12 cellular contexts compared by ENCODE assay signal in genomic region chr5:149133795-149134777, GRCh38. TPM values are rescaled to one million over a fixed set of nuclear protein-coding genes. Genes with fewer than 3 reads are reported as not detected.
A peak's percentile ranks its signal among the peaks of the same experiment; 100 is the strongest.
DNase-seq lines count a peak whose midpoint lies in the region; ATAC-seq and TF ChIP-seq lines count a peak whose summit lies in the region.
"Had no signal": no experiment of that assay in that cellular context is flagged by ENCODE, and none has a peak within 500 bp of the region (broad histone marks: within the 10 kb centered on the region; RNA-seq: fewer than 3 reads in every experiment).

No MANE protein-coding gene starts in this region.

- no peak overlapping the region for H3K4me2 ChIP-seq in mesenchymal stem cell (ENCODE audit: low read length, poor library complexity, severe bottlenecking)

- H2BK15ac ChIP-seq in mesenchymal stem cell (ENCODE audit: low read depth, poor library complexity, severe bottlenecking): peak overlapping the region; percentile 52

- TF ChIP-seq CTCF in AG09309 (IDR thresholded peaks at IDR 0.05; ENCODE audit: control insufficient read depth, insufficient read depth, low read depth, low read length, missing control alignments) (no peak), choroid plexus epithelial cell (conservative IDR thresholded peaks at IDR 0.05; ENCODE audit: low read depth, low read length) (no peak)

- H3K27me3 ChIP-seq in MG63: no peaks in the 10 kb centered on the region
- H3K27me3 ChIP-seq in mesenchymal stem cell (ENCODE audit: control insufficient read depth in 1 of 2, insufficient read depth in 1 of 2, low read length in 2 of 2): no peaks in the 10 kb centered on the region

- peaks cover 4% of the 10 kb centered on the region for H3K4me1 ChIP-seq in mesenchymal stem cell (ENCODE audit: control insufficient read depth, insufficient read depth, low read depth, low read length)
- H3K4me1 ChIP-seq: Caco-2 had no signal

- H4K91ac ChIP-seq in mesenchymal stem cell (ENCODE audit: low read length): peak overlapping the region; percentile 36

- H2AK5ac ChIP-seq in mesenchymal stem cell (ENCODE audit: low read length, severe bottlenecking): peak overlapping the region; percentile 10

- H3K9me3 ChIP-seq in MG63 (no peaks in the 10 kb centered on the region), mesenchymal stem cell (ENCODE audit: control insufficient read depth, low read length) (no peaks in the 10 kb centered on the region)
- H3K9me3 ChIP-seq: Caco-2 had no signal

- no peak overlapping the region for H3K4me3 ChIP-seq in AG09309 (ENCODE audit: control insufficient read depth, low read depth, low read length)
- H3K4me3 ChIP-seq in MG63: no peak overlapping the region
- H3K4me3 ChIP-seq in choroid plexus epithelial cell (ENCODE audit: low read depth, low read length): no peak overlapping the region
- H3K4me3 ChIP-seq in mesenchymal stem cell (ENCODE audit: insufficient read depth in 1 of 2, low read depth in 1 of 2, low read length in 2 of 2): no peak overlapping the region

- peak overlapping the region; percentile 66 for H4K8ac ChIP-seq in mesenchymal stem cell (ENCODE audit: low read length)

- peak overlapping the region; percentile 56 for H2BK120ac ChIP-seq in mesenchymal stem cell (ENCODE audit: low read depth, low read length)

- H2BK5ac ChIP-seq in mesenchymal stem cell (ENCODE audit: low read depth, low read length, poor library complexity, severe bottlenecking): no peak overlapping the region

- no peak overlapping the region for H2AFZ ChIP-seq in mesenchymal stem cell (ENCODE audit: low read depth, low read length)

- H3K27ac ChIP-seq in mesenchymal stem cell (ENCODE audit: low read length, poor library complexity, severe bottlenecking): no peak overlapping the region

- peak overlapping the region; percentile 64 for H3K9ac ChIP-seq in mesenchymal stem cell (ENCODE audit: low read length)

- H3K14ac ChIP-seq in mesenchymal stem cell (ENCODE audit: low read length in 2 of 2): no peak overlapping the region

- 61% methylated on average over 11 of the region's 11 CpGs for WGBS in mesenchymal stem cell

- DNase-seq in AG09309 (ENCODE audit: low read depth) (peak; percentile 50), MG63 (peak; percentile 98), choroid plexus epithelial cell (ENCODE audit: low read depth) (peak; percentile 83), mesenchymal stem cell (peak; percentile 92), COR-L47 (lab: John Stamatoyannopoulos, UW) (no peak)
- DNase-seq: activated CD4-positive, CD25-positive, alpha-beta regulatory T cell; Caco-2; cortex of kidney; NCI-H1092 had no signal

- H3K18ac ChIP-seq in mesenchymal stem cell (ENCODE audit: low read depth in 1 of 2, low read length in 2 of 2): peak overlapping the region; percentile 22 to 85

- peak overlapping the region; percentile 85 to 90 for H2BK12ac ChIP-seq in mesenchymal stem cell (ENCODE audit: low read length in 2 of 2)

- ATAC-seq in HG02884 (IDR thresholded peaks at IDR 0.05; ENCODE audit: unreplicated experiment) (no peak), HG02970 (IDR thresholded peaks at IDR 0.05; ENCODE audit: low FRiP score, unreplicated experiment) (no peak), HG03025 (IDR thresholded peaks at IDR 0.05; ENCODE audit: low FRiP score, unreplicated experiment) (no peak)

- H3K79me1 ChIP-seq in mesenchymal stem cell (replicated peaks; ENCODE audit: low read length, poor library complexity, severe bottlenecking): no peaks in the 10 kb centered on the region

- no peak overlapping the region for H3K23ac ChIP-seq in mesenchymal stem cell (ENCODE audit: low read length in 2 of 2)

- peak overlapping the region; percentile 15 to 21 for H3K4ac ChIP-seq in mesenchymal stem cell (ENCODE audit: low read depth in 1 of 2, low read length in 2 of 2)

- no peaks in the 10 kb centered on the region for H3K36me3 ChIP-seq in MG63
- H3K36me3 ChIP-seq in mesenchymal stem cell (ENCODE audit: control insufficient read depth in 1 of 2, insufficient read depth in 2 of 2, low read depth in 1 of 2, low read length in 2 of 2): no peaks in the 10 kb centered on the region

RNA-seq across cellular contexts. Expression of gene ABLIM3, which starts 7.2 kb away (rescaled TPM):
- 3.8 and 8.6 TPM in 2 replicates for total RNA-seq in MG63 (2014; rRNA removed; shearing (Covaris generic); ENCODE audit: low replicate concordance)
- 91.1 TPM for polyA plus RNA-seq in mesenchymal stem cell (2013, experiment 1 of 2)
- 90.1 TPM for polyA plus RNA-seq in mesenchymal stem cell (2013, experiment 2 of 2)
- total RNA-seq: Caco-2 had no signal
